Comparison of ENCODE assay signal across 15 cellular contexts in genomic region chr14:24437736-24438067, GRCh38. TPM values are rescaled to one million over a fixed set of nuclear protein-coding genes. Genes with fewer than 3 reads are reported as not detected.
DNase-seq lines count a peak whose midpoint lies in the region; ATAC-seq and TF ChIP-seq lines count a peak whose summit lies in the region.
"Had no signal": no experiment of that assay in that cellular context is flagged by ENCODE, and none has a peak within 500 bp of the region (broad histone marks: within the 10 kb centered on the region; RNA-seq: fewer than 3 reads in every experiment).

No MANE protein-coding gene starts in this region.

- H3K27me3 Mint-ChIP-seq in CD4-positive, alpha-beta T cell: no peaks in the 10 kb centered on the region
- H3K27me3 Mint-ChIP-seq in chondrocyte (ENCODE audit: low read depth): no peaks in the 10 kb centered on the region

- H3K36me3 ChIP-seq in gastrocnemius medialis: peaks cover 0 to 67% of the 10 kb centered on the region in 2 donors

- H3K4me3 ChIP-seq in Jurkat, Clone E6-1 (ENCODE audit: low read length): peak overlapping the region; percentile 33
- no peak overlapping the region for H3K4me3 ChIP-seq in gastrocnemius medialis
- H3K4me3 ChIP-seq: SK-N-MC had no signal

- intact Hi-C loops in CD4-positive, alpha-beta T cell (cut with DNase I, micrococcal nuclease): loop anchor here (2.0 to 10.0 kb wide), 2 partner anchors 323 to 423 kb away; partner anchors contain the start of genes DCAF11 (in 1 of the 2) and NRL (in 1 of the 2)
- intact Hi-C loops in gastrocnemius medialis (cut with DNase I; ENCODE audit: low total_unique reads): loop anchor here (5.0 to 10.0 kb wide), 2 partner anchors 125 to 883 kb away; partner anchors contain the start of genes LTB4R, LTB4R2, THTPA and ZFHX2

- TF ChIP-seq CTCF in CD4-positive, alpha-beta T cell (IDR thresholded peaks at IDR 0.05): no peak
- TF ChIP-seq CTCF in chondrocyte (IDR thresholded peaks at IDR 0.05) (no peak), gastrocnemius medialis (IDR thresholded peaks at IDR 0.05 in 4 of 5, conservative IDR thresholded peaks at IDR 0.05 in 1 of 5) (no peak)

- POLR2A ChIA-PET in CD4-positive, alpha-beta T cell (lab: Charles Lee): interaction anchor here (0.9 to 10.8 kb wide), 4 partner anchors 39 to 204 kb away, joined by 3 to 270 read pairs (median 6); partner anchors contain the start of genes ADCY4, NYNRIN, RIPK3 and TINF2

- peak overlapping the region; percentile 68 for H3K27ac Mint-ChIP-seq in CD4-positive, alpha-beta T cell
- peak overlapping the region; percentile 39 for H3K27ac Mint-ChIP-seq in chondrocyte (ENCODE audit: unreplicated experiment)

- ATAC-seq in CD4-positive, alpha-beta T cell (ENCODE audit: poor library complexity): no peak
- no peak for ATAC-seq in gastrocnemius medialis

- peak overlapping the region; percentile 77 for H3K4me3 Mint-ChIP-seq in CD4-positive, alpha-beta T cell
- no peak overlapping the region for H3K4me3 Mint-ChIP-seq in chondrocyte (ENCODE audit: unreplicated experiment)

- CTCF ChIA-PET in CD4-positive, alpha-beta T cell (lab: Charles Lee): interaction anchor here (2.7 to 3.6 kb wide), 4 partner anchors 72 to 195 kb away, joined by 11 to 64 read pairs (median 19); partner anchors contain the start of genes ADCY4 and TINF2

- peaks cover 82% of the 10 kb centered on the region for H3K4me1 Mint-ChIP-seq in CD4-positive, alpha-beta T cell (ENCODE audit: low read depth)
- H3K4me1 Mint-ChIP-seq in chondrocyte (ENCODE audit: low read depth): peaks cover 42% of the 10 kb centered on the region

- no peak for TF ChIP-seq POLR2A in gastrocnemius medialis (IDR thresholded peaks at IDR 0.05)

- in situ Hi-C loops in gastrocnemius medialis (cut with MboI; ENCODE audit: low sequenced_read_pairs in 4 of 4): loop anchor here (5.0 to 25.0 kb wide), 5 partner anchors 103 to 1125 kb away; partner anchors contain the start of genes GMPR2 (in 3 of the 4), NEDD8 (in 3 of the 4), ADCY4 (in 1 of the 4) and BCL2L2 (in 1 of the 4)

- DNase-seq in CD4-positive, alpha-beta T cell: no peak
- DNase-seq in Jurkat, Clone E6-1 (ENCODE audit: low read depth, low spot score): no peak
- DNase-seq in chondrocyte (ENCODE audit: low spot score): no peak
- DNase-seq in gastrocnemius medialis: no peak
- DNase-seq in D341Med (ENCODE audit: low spot score): no peak
- no peak for DNase-seq in stimulated activated CD4-positive, alpha-beta T cell treated with anti-CD3 and anti-CD28 coated beads, Interleukin-12 subunit alpha, Interleukin-12 subunit beta, amount 100 ng/mL, for 4 hours
- no peak for DNase-seq in cerebellar cortex (ENCODE audit: low spot score)
- DNase-seq in GM19238 (ENCODE audit: insufficient read length, low spot score): no peak
- DNase-seq: activated CD4-positive, CD25-positive, alpha-beta regulatory T cell treated with anti-CD3 and anti-CD28 coated beads, Interleukin-2, amount 50 U/mL, for 72 hours; activated gamma-delta T cell treated with Interleukin-2 at 50 U/mL for 16 hours; midbrain; NCI-H1694 treated with DMSO at 0.1 percent for 48 hours; posterior cingulate gyrus; stimulated activated CD4-positive, alpha-beta T cell treated with anti-CD3 and anti-CD28 coated beads, Interleukin-2, amount 100 ng/mL, for 48 hours had no signal

- no peaks in the 10 kb centered on the region for H3K9me3 Mint-ChIP-seq in CD4-positive, alpha-beta T cell
- H3K9me3 Mint-ChIP-seq in chondrocyte (ENCODE audit: low read depth): no peaks in the 10 kb centered on the region

- H3K36me3 Mint-ChIP-seq in CD4-positive, alpha-beta T cell (ENCODE audit: low read depth): peaks cover 95% of the 10 kb centered on the region
- H3K36me3 Mint-ChIP-seq in chondrocyte (ENCODE audit: low read depth): peaks cover 19% of the 10 kb centered on the region

- peaks cover 30 to 46% of the 10 kb centered on the region in 2 donors for H3K4me1 ChIP-seq in gastrocnemius medialis

- no peaks in the 10 kb centered on the region for H3K27me3 ChIP-seq in CD4-positive, alpha-beta T cell (ENCODE audit: control insufficient read depth, insufficient read depth, low read length)
- H3K27me3 ChIP-seq in gastrocnemius medialis: no peaks in the 10 kb centered on the region

- H3K9me3 ChIP-seq in CD4-positive, alpha-beta T cell (ENCODE audit: control insufficient read depth, low read length): no peaks in the 10 kb centered on the region
- no peaks in the 10 kb centered on the region for H3K9me3 ChIP-seq in gastrocnemius medialis

- peak overlapping the region; percentile 9 for H3K27ac ChIP-seq in CD4-positive, alpha-beta T cell (ENCODE audit: low read depth, low read length)
- H3K27ac ChIP-seq in gastrocnemius medialis: peak overlapping the region; percentile 38 to 70 (median 68)
- H3K27ac ChIP-seq: SK-N-MC had no signal

RNA-seq across cellular contexts. Expression of gene SDR39U1, which starts 4.9 kb away (rescaled TPM):
- 10 to 100 TPM; 71.7 to 74.7 TPM for total RNA-seq in CD4-positive, alpha-beta T cell
- 81.0 TPM for polyA plus RNA-seq in Jurkat, Clone E6-1 (2012; ENCODE audit: insufficient read depth, insufficient read length)
- total RNA-seq in chondrocyte (34.6 to 52.9 TPM (median 35.3 TPM) in 3 replicates), gastrocnemius medialis (10 to 100 TPM; 21.7 to 51.4 (median 38.3) TPM)

RNA-seq across cellular contexts. Expression of gene KHNYN, which starts 7.9 kb away (rescaled TPM):
- total RNA-seq in CD4-positive, alpha-beta T cell: 100 to 1,000 TPM; 170 to 173 TPM
- polyA plus RNA-seq in Jurkat, Clone E6-1 (2012; ENCODE audit: insufficient read depth, insufficient read length): 27.4 TPM
- 44.4 to 53.8 TPM (median 53.7 TPM) in 3 replicates for total RNA-seq in chondrocyte
- total RNA-seq in gastrocnemius medialis: 10 to 100 TPM; 35.1 to 50.5 (median 44.7) TPM

RNA-seq across cellular contexts. Expression of gene CBLN3, which starts 8.2 kb away (rescaled TPM):
- 1 to 10 TPM; 1.6 to 1.7 TPM for total RNA-seq in CD4-positive, alpha-beta T cell
- polyA plus RNA-seq in Jurkat, Clone E6-1 (2012; ENCODE audit: insufficient read depth, insufficient read length): 0.74 TPM
- total RNA-seq in chondrocyte (5.2 to 6.1 TPM (median 5.5 TPM) in 3 replicates), gastrocnemius medialis (under 1 TPM in 3 of 4 donors, not detected in 1; 0.16 to 0.36 (median 0.24) TPM)

RNA-seq across cellular contexts. Expression of gene NYNRIN, which starts 38.9 kb away (rescaled TPM):
- under 1 TPM; 0.08 to 0.25 TPM for total RNA-seq in CD4-positive, alpha-beta T cell
- 1.4 TPM for polyA plus RNA-seq in Jurkat, Clone E6-1 (2012; ENCODE audit: insufficient read depth, insufficient read length)
- 20.0 to 32.1 TPM (median 21.0 TPM) in 3 replicates for total RNA-seq in chondrocyte
- total RNA-seq in gastrocnemius medialis: 1 to 10 TPM in 3 of 4 donors, under 1 TPM in 1; 0.87 to 3.7 (median 2.1) TPM
